In genomic region chr10:118926018-118926417, GRCh38 we compare ENCODE assay signal across 32 cellular contexts.
"Had no signal": no experiment of that assay in that cellular context is flagged by ENCODE, and none has a peak within 500 bp of the region (broad histone marks: within the 10 kb centered on the region; RNA-seq: fewer than 3 reads in every experiment).

No MANE protein-coding gene starts in this region.

- H3K4me3 Mint-ChIP-seq: activated CD4-positive, alpha-beta T cell treated with anti-CD3 and anti-CD28 coated beads, Interleukin-2, amount 10 ng/mL, durations not matched to agents 7 days and 5 days; activated CD8-positive, alpha-beta T cell treated with anti-CD3 and anti-CD28 coated beads for 36 hours; activated naive CD4-positive, alpha-beta T cell treated with anti-CD3 and anti-CD28 coated beads for 36 hours; activated naive CD8-positive, alpha-beta T cell treated with anti-CD3 and anti-CD28 coated beads for 36 hours; activated T-helper 1 cell treated with anti-CD3 and anti-CD28 coated beads, Interleukin-12 subunit alpha, Interleukin-12 subunit beta, Interleukin-2, Interleukin-4 antibody, amounts not matched to agents 30 ng/mL and 10 ng/mL and 1 ng/mL, durations not matched to agents 14 hours and 24 hours and 36 hours; naive B cell; nephron progenitor cell; stimulated activated memory B cell treated with anti-CD40 and anti-IgM and Interleukin-4, amounts not matched to agents 10 μg/mL and 1 μg/mL and 100 μg/mL, for 72 hours; stimulated activated naive CD8-positive, alpha-beta T cell treated with anti-CD3 and anti-CD28 coated beads, Interleukin-15, amount 100 ng/mL, for 72 hours had no signal

- H3K4me2 ChIP-seq: smooth muscle cell had no signal

- H3K36me3 Mint-ChIP-seq: activated naive CD8-positive, alpha-beta T cell treated with anti-CD3 and anti-CD28 coated beads for 36 hours; stimulated activated memory B cell treated with anti-CD40 and anti-IgM and Interleukin-4, amounts not matched to agents 10 μg/mL and 1 μg/mL and 100 μg/mL, for 72 hours had no signal

- H3K36me3 ChIP-seq: adrenal gland, cardiac muscle cell, pancreas, prostate gland, sigmoid colon, thyroid gland, upper lobe of right lung had no signal

- H3K9me3 ChIP-seq: body of pancreas, prostate gland, thyroid gland, upper lobe of right lung had no signal

- H3K4me1 Mint-ChIP-seq: naive B cell; stimulated activated memory B cell treated with anti-CD40 and anti-IgM and Interleukin-4, amounts not matched to agents 10 μg/mL and 1 μg/mL and 100 μg/mL, for 72 hours; stimulated activated naive CD8-positive, alpha-beta T cell treated with anti-CD3 and anti-CD28 coated beads, Interleukin-15, amount 100 ng/mL, for 72 hours had no signal

- ATAC-seq: activated CD8-positive, alpha-beta T cell treated with anti-CD3 and anti-CD28 coated beads for 36 hours; body of pancreas; foreskin keratinocyte; left cardiac atrium; left ventricle myocardium superior; pancreas; stimulated activated memory B cell treated with anti-CD40 and anti-IgM and Interleukin-4, amounts not matched to agents 10 μg/mL and 1 μg/mL and 100 μg/mL, for 72 hours; stimulated activated naive CD8-positive, alpha-beta T cell treated with anti-CD3 and anti-CD28 coated beads, Interleukin-15, amount 100 ng/mL, for 72 hours; upper lobe of right lung had no signal

- H3K27ac Mint-ChIP-seq: activated CD4-positive, alpha-beta T cell treated with anti-CD3 and anti-CD28 coated beads, Interleukin-2, amount 10 ng/mL, durations not matched to agents 7 days and 5 days; activated CD8-positive, alpha-beta T cell treated with anti-CD3 and anti-CD28 coated beads for 36 hours; activated naive CD4-positive, alpha-beta T cell treated with anti-CD3 and anti-CD28 coated beads for 36 hours; activated naive CD8-positive, alpha-beta T cell treated with anti-CD3 and anti-CD28 coated beads for 36 hours; activated T-helper 1 cell treated with anti-CD3 and anti-CD28 coated beads, Interleukin-12 subunit alpha, Interleukin-12 subunit beta, Interleukin-2, Interleukin-4 antibody, amounts not matched to agents 30 ng/mL and 10 ng/mL and 1 ng/mL, durations not matched to agents 14 hours and 24 hours and 36 hours; naive B cell; nephron progenitor cell; stimulated activated memory B cell treated with anti-CD40 and anti-IgM and Interleukin-4, amounts not matched to agents 10 μg/mL and 1 μg/mL and 100 μg/mL, for 72 hours; stimulated activated naive CD8-positive, alpha-beta T cell treated with anti-CD3 and anti-CD28 coated beads, Interleukin-15, amount 100 ng/mL, for 72 hours had no signal

- H3K27me3 ChIP-seq: adrenal gland, body of pancreas, cardiac muscle cell, foreskin keratinocyte, pancreas, sigmoid colon, thyroid gland, upper lobe of right lung had no signal

- DNase-seq: activated CD4-positive, alpha-beta T cell treated with anti-CD3 and anti-CD28 coated beads for 1 hour; activated CD4-positive, alpha-beta T cell treated with anti-CD3 and anti-CD28 coated beads, Interleukin-2, amount 10 ng/mL, durations not matched to agents 7 days and 5 days; activated CD8-positive, alpha-beta T cell treated with anti-CD3 and anti-CD28 coated beads for 36 hours; activated effector memory CD4-positive, alpha-beta T cell treated with anti-CD3 and anti-CD28 coated beads, Interleukin-2, amount 50 U/mL, for 16 hours; activated naive CD4-positive, alpha-beta T cell treated with anti-CD3 and anti-CD28 coated beads for 36 hours; activated naive CD8-positive, alpha-beta T cell treated with anti-CD3 and anti-CD28 coated beads for 36 hours; activated T-cell treated with anti-CD3 and anti-CD28 coated beads, Interleukin-2, amount 50 U/mL, for 1 hour; aorta; body of pancreas; cortex of kidney; foreskin keratinocyte; left cardiac atrium; left ventricle myocardium superior; mammary epithelial cell; naive B cell; nephron progenitor cell; pancreas; sigmoid colon; stimulated activated CD4-positive, alpha-beta T cell treated with anti-CD3 and anti-CD28 coated beads, Interleukin-1b, Interleukin-23, amount 100 ng/mL, for 48 hours; stimulated activated CD4-positive, alpha-beta T cell treated with anti-CD3 and anti-CD28 coated beads, Interleukin-4, amount 100 ng/mL, for 4 hours; stimulated activated CD8-positive, alpha-beta memory T cell treated with anti-CD3 and anti-CD28 coated beads, Interleukin-4, amount 100 ng/mL, for 48 hours; stimulated activated naive CD8-positive, alpha-beta T cell treated with anti-CD3 and anti-CD28 coated beads, Interleukin-15, amount 100 ng/mL, for 72 hours; substantia nigra; T-helper 2 cell; thyroid gland; upper lobe of right lung had no signal

- H3K4me1 ChIP-seq: adrenal gland, body of pancreas, foreskin keratinocyte, pancreas, prostate gland, upper lobe of right lung had no signal

- H3K4me3 ChIP-seq: adrenal gland, body of pancreas, cardiac muscle cell, pancreas, prostate gland, sigmoid colon, smooth muscle cell, thyroid gland, upper lobe of right lung had no signal

- H3K27ac ChIP-seq: adrenal gland, body of pancreas, cardiac muscle cell, foreskin keratinocyte, pancreas, prostate gland, sigmoid colon, thyroid gland, upper lobe of right lung had no signal
